ENCODE assay signal across 24 cellular contexts in genomic region chr5:40266952-40267351, GRCh38.
A peak's percentile ranks its signal among the peaks of the same experiment; 100 is the strongest.
DNase-seq lines count a peak whose midpoint lies in the region; ATAC-seq, FAIRE-seq and TF ChIP-seq lines count a peak whose summit lies in the region.
"Had no signal": no experiment of that assay in that cellular context is flagged by ENCODE, and none has a peak within 500 bp of the region (broad histone marks: within the 10 kb centered on the region; RNA-seq: fewer than 3 reads in every experiment).

No MANE protein-coding gene starts in this region.

- DNase-seq in stimulated activated naive CD8-positive, alpha-beta T cell treated with anti-CD3 and anti-CD28 coated beads, Interleukin-15, amount 100 ng/mL, for 72 hours, result no peak
- no peak for DNase-seq in stimulated activated naive CD8-positive, alpha-beta T cell treated with anti-CD3 and anti-CD28 coated beads, Interleukin-15, Interleukin-2, amounts not matched to agents 100 U/mL and 50 U/mL, for 24 hours
- peak; percentile 13 for DNase-seq in SW480 (ENCODE audit: low spot score)
- peak; percentile 63 for DNase-seq in bronchial epithelial cell (ENCODE audit: low read depth)
- no peak for DNase-seq in stimulated activated effector memory CD8-positive, alpha-beta T cell treated with anti-CD3 and anti-CD28 coated beads, Interleukin-12 subunit alpha, Interleukin-12 subunit beta, amount 100 ng/mL, for 72 hours (ENCODE audit: low spot score in 2 of 2)
- no peak for DNase-seq in NCI-H2196 (lab: John Stamatoyannopoulos, UW; ENCODE audit: unreplicated experiment)
- DNase-seq in RCC 7860 (ENCODE audit: low spot score), result no peak
- DNase-seq in activated T-cell treated with anti-CD3 and anti-CD28 coated beads, Interleukin-2, amount 50 U/mL, for 48 hours, result no peak
- DNase-seq: ACHN; BE2C; C1 segment of cervical spinal cord; CD4-positive, CD25-positive, alpha-beta regulatory T cell; CD8-positive, alpha-beta memory T cell; COR-L47; DMS 273 treated with DMSO at 0.1 percent for 48 hours; DMS53; DND-41; EL; H9; IMR-90 had no signal

- H3K4me3 Mint-ChIP-seq in stimulated activated naive CD8-positive, alpha-beta T cell treated with anti-CD3 and anti-CD28 coated beads, Interleukin-15, amount 100 ng/mL, for 72 hours, result no peak overlapping the region
- no peak overlapping the region for H3K4me3 Mint-ChIP-seq in stimulated activated effector memory CD8-positive, alpha-beta T cell treated with anti-CD3 and anti-CD28 coated beads, Interleukin-12 subunit alpha, Interleukin-12 subunit beta, amount 100 ng/mL, for 72 hours
- H3K4me3 Mint-ChIP-seq: CD4-positive, CD25-positive, alpha-beta regulatory T cell; CD8-positive, alpha-beta memory T cell; H9 had no signal

- TF ChIP-seq CTCF in bronchial epithelial cell (IDR thresholded peaks at IDR 0.05; ENCODE audit: insufficient read depth, low read length, severe bottlenecking), result no peak

- H3K27me3 ChIP-seq in bronchial epithelial cell (ENCODE audit: control insufficient read depth, insufficient read depth, low read length), result no peaks in the 10 kb centered on the region
- H3K27me3 ChIP-seq: BE2C had no signal

- H3K27ac Mint-ChIP-seq in stimulated activated naive CD8-positive, alpha-beta T cell treated with anti-CD3 and anti-CD28 coated beads, Interleukin-15, amount 100 ng/mL, for 72 hours, result no peak overlapping the region
- no peak overlapping the region for H3K27ac Mint-ChIP-seq in stimulated activated effector memory CD8-positive, alpha-beta T cell treated with anti-CD3 and anti-CD28 coated beads, Interleukin-12 subunit alpha, Interleukin-12 subunit beta, amount 100 ng/mL, for 72 hours
- H3K27ac Mint-ChIP-seq: CD4-positive, CD25-positive, alpha-beta regulatory T cell; CD8-positive, alpha-beta memory T cell; H9 had no signal

- peak; percentile 57 for ATAC-seq in stimulated activated naive CD8-positive, alpha-beta T cell treated with anti-CD3 and anti-CD28 coated beads, Interleukin-15, amount 100 ng/mL, for 72 hours
- ATAC-seq in stimulated activated naive CD8-positive, alpha-beta T cell treated with anti-CD3 and anti-CD28 coated beads, Interleukin-15, Interleukin-2, amounts not matched to agents 100 U/mL and 50 U/mL, for 24 hours, result no peak
- peak; percentile 53 for ATAC-seq in stimulated activated effector memory CD8-positive, alpha-beta T cell treated with anti-CD3 and anti-CD28 coated beads, Interleukin-12 subunit alpha, Interleukin-12 subunit beta, amount 100 ng/mL, for 72 hours
- ATAC-seq: GM12878 had no signal

- no peaks in the 10 kb centered on the region for H3K36me3 ChIP-seq in bronchial epithelial cell (ENCODE audit: control insufficient read depth, insufficient read depth, low read length)
- H3K36me3 ChIP-seq: BE2C had no signal

- no peak overlapping the region for H3K4me3 ChIP-seq in bronchial epithelial cell (ENCODE audit: low read depth, low read length)
- H3K4me3 ChIP-seq: GM12878 had no signal

- H3K9me3 Mint-ChIP-seq in stimulated activated naive CD8-positive, alpha-beta T cell treated with anti-CD3 and anti-CD28 coated beads, Interleukin-15, amount 100 ng/mL, for 72 hours, result peaks cover 0 to 4% of the 10 kb centered on the region in 2 donors
- H3K9me3 Mint-ChIP-seq in stimulated activated effector memory CD8-positive, alpha-beta T cell treated with anti-CD3 and anti-CD28 coated beads, Interleukin-12 subunit alpha, Interleukin-12 subunit beta, amount 100 ng/mL, for 72 hours, result no peaks in the 10 kb centered on the region
- H3K9me3 Mint-ChIP-seq: CD8-positive, alpha-beta memory T cell had no signal

- H3K4me1 Mint-ChIP-seq in stimulated activated naive CD8-positive, alpha-beta T cell treated with anti-CD3 and anti-CD28 coated beads, Interleukin-15, amount 100 ng/mL, for 72 hours, result peaks cover 13% of the 10 kb centered on the region
- H3K4me1 Mint-ChIP-seq in stimulated activated effector memory CD8-positive, alpha-beta T cell treated with anti-CD3 and anti-CD28 coated beads, Interleukin-12 subunit alpha, Interleukin-12 subunit beta, amount 100 ng/mL, for 72 hours, result peaks cover 11% of the 10 kb centered on the region
- H3K4me1 Mint-ChIP-seq: H9 had no signal

- H3K36me3 Mint-ChIP-seq in stimulated activated effector memory CD8-positive, alpha-beta T cell treated with anti-CD3 and anti-CD28 coated beads, Interleukin-12 subunit alpha, Interleukin-12 subunit beta, amount 100 ng/mL, for 72 hours, result peaks cover 5% of the 10 kb centered on the region
- H3K36me3 Mint-ChIP-seq: CD4-positive, CD25-positive, alpha-beta regulatory T cell; CD8-positive, alpha-beta memory T cell had no signal

- no peaks in the 10 kb centered on the region for H3K27me3 Mint-ChIP-seq in stimulated activated naive CD8-positive, alpha-beta T cell treated with anti-CD3 and anti-CD28 coated beads, Interleukin-15, amount 100 ng/mL, for 72 hours
- H3K27me3 Mint-ChIP-seq: CD4-positive, CD25-positive, alpha-beta regulatory T cell had no signal

- no peak for FAIRE-seq in bronchial epithelial cell (lab: Jason Lieb, UNC)
- no peak for FAIRE-seq in RCC 7860 (lab: Jason Lieb, UNC)
- FAIRE-seq: A204.1, GM12878, H1, HTR-8/SVneo had no signal

Comparison
In these comparisons a context has a peak if more than half of its experiments do, and no peak if none do; other contexts are left out.
1. DNase-seq: peak in SW480 (single experiment) and bronchial epithelial cell (single experiment); none in stimulated activated naive CD8-positive, alpha-beta T cell treated with anti-CD3 and anti-CD28 coated beads, Interleukin-15, amount 100 ng/mL, for 72 hours (0 of 2), stimulated activated naive CD8-positive, alpha-beta T cell treated with anti-CD3 and anti-CD28 coated beads, Interleukin-15, Interleukin-2, amounts not matched to agents 100 U/mL and 50 U/mL, for 24 hours (single experiment), stimulated activated effector memory CD8-positive, alpha-beta T cell treated with anti-CD3 and anti-CD28 coated beads, Interleukin-12 subunit alpha, Interleukin-12 subunit beta, amount 100 ng/mL, for 72 hours (0 of 2), NCI-H2196 (single experiment), RCC 7860 (single experiment) and activated T-cell treated with anti-CD3 and anti-CD28 coated beads, Interleukin-2, amount 50 U/mL, for 48 hours (0 of 2).